ENCODE assay signal across 1 cellular context in genomic region chr15:93036922-93037321, GRCh38.
TF ChIP-seq lines count a peak whose summit lies in the region.

No MANE protein-coding gene starts in this region.

TF ChIP-seq in SK-N-SH treated with all-trans-retinoic acid at 6 μM for 48 hours, 23 proteins besides CTCF, POLR2A, EP300 and RAD21 (continued from another document):
- TF ChIP-seq RARB (CRISPR knock-in tag; IDR thresholded peaks at IDR 0.05): no peak
- no peak for TF ChIP-seq ESRRG (CRISPR knock-in tag; IDR thresholded peaks at IDR 0.05)
- TF ChIP-seq BACH2 (CRISPR knock-in tag; IDR thresholded peaks at IDR 0.05; ENCODE audit: borderline replicate concordance): no peak
- TF ChIP-seq GLIS3 (CRISPR knock-in tag; IDR thresholded peaks at IDR 0.05): no peak
- no peak for TF ChIP-seq ZC3H10 (CRISPR knock-in tag; IDR thresholded peaks at IDR 0.05)
- no peak for TF ChIP-seq ZFP30 (CRISPR knock-in tag; IDR thresholded peaks at IDR 0.05)
- TF ChIP-seq POU6F1 (CRISPR knock-in tag; IDR thresholded peaks at IDR 0.05; ENCODE audit: borderline replicate concordance, low read depth): no peak
- no peak for TF ChIP-seq CREB5 (CRISPR knock-in tag; IDR thresholded peaks at IDR 0.05; ENCODE audit: low read depth)
- no peak for TF ChIP-seq SNAI2 (CRISPR knock-in tag; IDR thresholded peaks at IDR 0.05)
- TF ChIP-seq PPARA (CRISPR knock-in tag; IDR thresholded peaks at IDR 0.05; ENCODE audit: borderline replicate concordance): no peak
- TF ChIP-seq ZFP3 (CRISPR knock-in tag; IDR thresholded peaks at IDR 0.05): no peak
- TF ChIP-seq TOX (CRISPR knock-in tag; IDR thresholded peaks at IDR 0.05; ENCODE audit: borderline replicate concordance): no peak
- no peak for TF ChIP-seq CSRNP3 (CRISPR knock-in tag; IDR thresholded peaks at IDR 0.05)
